ENCODE assay signal across 15 cellular contexts in genomic region chr15:90006217-90007088, GRCh38. TPM values are rescaled to one million over a fixed set of nuclear protein-coding genes. Genes with fewer than 3 reads are reported as not detected.
DNase-seq lines count a peak whose midpoint lies in the region; ATAC-seq and TF ChIP-seq lines count a peak whose summit lies in the region.
"Had no signal": no experiment of that assay in that cellular context is flagged by ENCODE, and none has a peak within 500 bp of the region (broad histone marks: within the 10 kb centered on the region; RNA-seq: fewer than 3 reads in every experiment).

No MANE protein-coding gene starts in this region.

- H2AFZ ChIP-seq in trophoblast cell (ENCODE audit: insufficient read depth, low read length, poor library complexity): no peak overlapping the region

- H3K4me3 ChIP-seq in psoas muscle (no peak overlapping the region), trophoblast cell (ENCODE audit: low read depth, low read length) (no peak overlapping the region)
- H3K4me3 ChIP-seq: mucosa of descending colon had no signal

- H3K27me3 ChIP-seq in psoas muscle (ENCODE audit: insufficient read depth in 3 of 3, low read length in 2 of 3) (no peaks in the 10 kb centered on the region), trophoblast cell (ENCODE audit: insufficient read depth, low read length) (no peaks in the 10 kb centered on the region)
- H3K27me3 ChIP-seq: spleen had no signal

- H3K9ac ChIP-seq in trophoblast cell (ENCODE audit: low read length): no peak overlapping the region

- H4K91ac ChIP-seq in trophoblast cell (ENCODE audit: low read depth, low read length): no peak overlapping the region

- 74 to 90% (median 80%) methylated on average over 4 of the region's 4 CpGs for WGBS in psoas muscle, 3 donors
- no CpG with 5 or more reads among the region's 4 CpGs for WGBS in trophoblast cell (ENCODE audit: extremely low coverage, insufficient coverage, insufficient read length)

- peaks cover 26% of the 10 kb centered on the region for H3K36me3 Mint-ChIP-seq in activated CD4-positive, alpha-beta T cell treated with anti-CD3 and anti-CD28 coated beads for 36 hours (ENCODE audit: low read depth)
- H3K36me3 Mint-ChIP-seq in endothelial cell (ENCODE audit: low read depth, unreplicated experiment): peaks cover 15% of the 10 kb centered on the region

- H3K27ac Mint-ChIP-seq in activated CD4-positive, alpha-beta T cell treated with anti-CD3 and anti-CD28 coated beads for 36 hours: peak overlapping the region; percentile 70
- peak overlapping the region; percentile 37 for H3K27ac Mint-ChIP-seq in endothelial cell (ENCODE audit: unreplicated experiment)

- no peak overlapping the region for H3K4ac ChIP-seq in trophoblast cell (ENCODE audit: low read depth, low read length)

- H2AK5ac ChIP-seq in trophoblast cell (ENCODE audit: low read length): no peak overlapping the region

- TF ChIP-seq CTCF in endothelial cell (IDR thresholded peaks at IDR 0.05; ENCODE audit: unreplicated experiment) (no peak), psoas muscle (IDR thresholded peaks at IDR 0.05) (no peak)

- H3K36me3 ChIP-seq in psoas muscle (ENCODE audit: insufficient read depth in 1 of 2, low read depth in 1 of 2): no peaks in the 10 kb centered on the region
- no peaks in the 10 kb centered on the region for H3K36me3 ChIP-seq in trophoblast cell (ENCODE audit: control insufficient read depth in 1 of 2, insufficient read depth in 2 of 2, low read length in 2 of 2)

- DNase-seq in activated CD4-positive, alpha-beta T cell treated with anti-CD3 and anti-CD28 coated beads for 36 hours: peak; percentile 44
- DNase-seq in activated CD4-positive, alpha-beta T cell treated with anti-CD3 and anti-CD28 coated beads, Interleukin-2, amount 50 U/mL, for 1 hour: no peak
- DNase-seq in NCI-H1417 (lab: John Stamatoyannopoulos, UW) (peak in 2 of 3 experiments; percentile 68 to 89), endothelial cell (ENCODE audit: low spot score) (no peak), psoas muscle (no peak), EL (no peak), anterior cingulate cortex (lab: John Stamatoyannopoulos, UW) (no peak), trophoblast cell (no peak)
- DNase-seq: ACHN; activated effector memory CD4-positive, alpha-beta T cell treated with anti-CD3 and anti-CD28 coated beads, Interleukin-2, amount 50 U/mL, for 16 hours; hippocampal formation; mucosa of descending colon; NCI-H1694 treated with DMSO at 0.1 percent for 48 hours; spleen had no signal

- H2BK120ac ChIP-seq in trophoblast cell (ENCODE audit: insufficient read depth, low read length, poor library complexity): no peak overlapping the region

- H3K79me2 ChIP-seq in trophoblast cell (ENCODE audit: control insufficient read depth, insufficient read depth, low read length, poor library complexity): peaks cover 5% of the 10 kb centered on the region

- H3K27ac ChIP-seq in psoas muscle (peak overlapping the region; percentile 65), trophoblast cell (ENCODE audit: low read depth, low read length) (no peak overlapping the region)

- H3K79me1 ChIP-seq in trophoblast cell (ENCODE audit: low read length): peaks cover 15% of the 10 kb centered on the region

- H4K12ac ChIP-seq in trophoblast cell (ENCODE audit: low read depth, low read length): no peak overlapping the region

- H2BK12ac ChIP-seq in trophoblast cell (ENCODE audit: low read length): no peak overlapping the region

- no peak overlapping the region for H3K14ac ChIP-seq in trophoblast cell (ENCODE audit: low read length)

- no peak overlapping the region for H3K23ac ChIP-seq in trophoblast cell (ENCODE audit: low read length)

- no peaks in the 10 kb centered on the region for H3K9me3 Mint-ChIP-seq in activated CD4-positive, alpha-beta T cell treated with anti-CD3 and anti-CD28 coated beads for 36 hours (ENCODE audit: low read depth)
- H3K9me3 Mint-ChIP-seq in endothelial cell (ENCODE audit: unreplicated experiment): peaks cover 3% of the 10 kb centered on the region

- H3K4me3 Mint-ChIP-seq in activated CD4-positive, alpha-beta T cell treated with anti-CD3 and anti-CD28 coated beads for 36 hours: no peak overlapping the region
- H3K4me3 Mint-ChIP-seq in endothelial cell (ENCODE audit: unreplicated experiment): no peak overlapping the region

- no peaks in the 10 kb centered on the region for H3K27me3 Mint-ChIP-seq in activated CD4-positive, alpha-beta T cell treated with anti-CD3 and anti-CD28 coated beads for 36 hours
- H3K27me3 Mint-ChIP-seq in endothelial cell (ENCODE audit: unreplicated experiment): peaks cover 13% of the 10 kb centered on the region

- H2BK5ac ChIP-seq in trophoblast cell (ENCODE audit: low read depth, low read length, poor library complexity): no peak overlapping the region

- intact Hi-C loops in activated CD4-positive, alpha-beta T cell treated with anti-CD3 and anti-CD28 coated beads for 36 hours (cut with DNase I, micrococcal nuclease): no loop called here
- intact Hi-C loops in psoas muscle (cut with DNase I): loop anchor here (5.0 kb wide), 2 partner anchors 41 to 66 kb away; no protein-coding TSS in a partner anchor

- CTCF ChIA-PET in activated CD4-positive, alpha-beta T cell treated with anti-CD3 and anti-CD28 coated beads for 36 hours (lab: Charles Lee): interaction anchor here (0.7 to 0.9 kb wide), 3 partner anchors 23 to 66 kb away, joined by 3 to 4 read pairs (median 3); no protein-coding TSS in a partner anchor

- peaks cover 70% of the 10 kb centered on the region for H3K4me1 Mint-ChIP-seq in activated CD4-positive, alpha-beta T cell treated with anti-CD3 and anti-CD28 coated beads for 36 hours
- peaks cover 64% of the 10 kb centered on the region for H3K4me1 Mint-ChIP-seq in endothelial cell (ENCODE audit: unreplicated experiment)

- H3K4me2 ChIP-seq in trophoblast cell (ENCODE audit: low read length): no peak overlapping the region

- no peak overlapping the region for H3K18ac ChIP-seq in trophoblast cell (ENCODE audit: low read length)

- H3K4me1 ChIP-seq in psoas muscle: peaks cover 56% of the 10 kb centered on the region
- peaks cover 20 to 23% of the 10 kb centered on the region in 2 experiments for H3K4me1 ChIP-seq in trophoblast cell (ENCODE audit: control insufficient read depth in 1 of 2, insufficient read depth in 2 of 2, low read length in 2 of 2)

- peak; percentile 48 for ATAC-seq in activated CD4-positive, alpha-beta T cell treated with anti-CD3 and anti-CD28 coated beads for 36 hours
- no peak for ATAC-seq in psoas muscle
- ATAC-seq: mucosa of descending colon, Panc1 had no signal

- H4K8ac ChIP-seq in trophoblast cell (ENCODE audit: low read depth, low read length): no peak overlapping the region

- H3K9me3 ChIP-seq in psoas muscle (peaks cover 5% of the 10 kb centered on the region), trophoblast cell (ENCODE audit: insufficient read depth, low read depth, low read length) (no peaks in the 10 kb centered on the region)

- POLR2A ChIA-PET in activated CD4-positive, alpha-beta T cell treated with anti-CD3 and anti-CD28 coated beads for 36 hours (lab: Charles Lee): interaction anchor here (0.6 to 1.3 kb wide), 3 partner anchors 17 to 1371 kb away, joined by 3 to 5 read pairs (median 4); no protein-coding TSS in a partner anchor

RNA-seq across cellular contexts. Expression of gene ZNF710, which starts 5.3 kb away (rescaled TPM):
- total RNA-seq in activated CD4-positive, alpha-beta T cell treated with anti-CD3 and anti-CD28 coated beads for 36 hours: 10 to 100 TPM; 22.8 to 34.9 TPM
- 129 TPM for total RNA-seq in endothelial cell (ENCODE audit: unreplicated experiment)
- 1 to 10 TPM; 3.1 to 8.1 (median 5.6) TPM for total RNA-seq in psoas muscle
- polyA plus RNA-seq in psoas muscle: 1 to 10 TPM; 1.3 to 4.5 (median 1.9) TPM
- 27.6 and 29.8 TPM in 2 replicates for polyA plus RNA-seq in trophoblast cell (2013)

Comparison
In these comparisons a context has a peak if more than half of its experiments do, and no peak if none do; other contexts are left out.
1. DNase-seq: peak in activated CD4-positive, alpha-beta T cell treated with anti-CD3 and anti-CD28 coated beads for 36 hours (single experiment) and NCI-H1417 (2 of 3); none in activated CD4-positive, alpha-beta T cell treated with anti-CD3 and anti-CD28 coated beads, Interleukin-2, amount 50 U/mL, for 1 hour (single experiment), endothelial cell (single experiment), psoas muscle (0 of 2), EL (single experiment), anterior cingulate cortex (0 of 58) and trophoblast cell (0 of 2).
2. intact Hi-C loops: an anchor here in psoas muscle (5.0 kb wide); none called in activated CD4-positive, alpha-beta T cell treated with anti-CD3 and anti-CD28 coated beads for 36 hours.